ENCODE assay signal across 8 cellular contexts in the genomic region with DNA sequence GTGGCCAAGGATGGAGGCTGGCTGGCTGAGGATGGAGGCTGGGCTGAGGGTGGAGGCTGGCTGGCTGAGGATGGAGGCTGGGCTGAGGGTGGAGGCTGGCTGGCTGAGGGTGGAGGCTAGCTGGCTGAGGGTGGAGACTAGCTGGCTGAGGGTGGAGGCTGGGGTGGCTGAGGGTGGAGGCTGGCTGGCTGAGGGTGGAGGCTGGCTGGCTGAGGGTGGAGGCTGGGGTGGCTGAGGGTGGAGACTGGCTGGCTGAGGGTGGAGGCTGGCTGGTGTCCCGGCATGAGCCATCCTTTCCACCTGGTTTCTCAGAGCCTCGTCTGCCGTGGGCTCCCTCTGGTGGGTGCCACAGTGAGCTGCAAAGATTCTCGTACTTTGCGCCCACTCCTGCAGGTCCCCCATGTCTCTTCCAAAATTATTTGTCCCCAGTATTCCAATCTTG.
DNase-seq lines count a peak whose midpoint lies in the region; ATAC-seq, FAIRE-seq and TF ChIP-seq lines count a peak whose summit lies in the region.

No MANE protein-coding gene starts in this region.

- 14 to 53% methylated on average over 2 to 5 of the region's 5 CpGs for WGBS in transverse colon (ENCODE audit: low coverage in 1 of 2), 2 donors

- H3K4me3 ChIP-seq in bronchial epithelial cell (ENCODE audit: low read depth, low read length): no peak overlapping the region
- H3K4me3 ChIP-seq in mucosa of descending colon: no peak overlapping the region
- H3K4me3 ChIP-seq in transverse colon: no peak overlapping the region

- peak; percentile 56 for DNase-seq in activated CD4-positive, alpha-beta T cell treated with anti-CD3 and anti-CD28 coated beads for 48 hours
- no peak for DNase-seq in activated CD4-positive, alpha-beta T cell treated with anti-CD3 and anti-CD28 coated beads, Interleukin-2, amount 50 U/mL, for 1 hour
- DNase-seq in NCI-H1694 treated with DMSO at 0.1 percent for 48 hours (lab: John Stamatoyannopoulos, UW) (peak; percentile 51), bronchial epithelial cell (ENCODE audit: low read depth) (peak; percentile 18), mucosa of descending colon (no peak), transverse colon (no peak), occipital lobe (lab: John Stamatoyannopoulos, UW) (no peak)

- intact Hi-C loops in mucosa of descending colon (cut with DNase I, micrococcal nuclease): no loop called here
- intact Hi-C loops in transverse colon (cut with DNase I; ENCODE audit: low total_unique reads): no loop called here

- peak; percentile 28 for TF ChIP-seq CTCF in bronchial epithelial cell (IDR thresholded peaks at IDR 0.05; ENCODE audit: insufficient read depth, low read length, severe bottlenecking)
- TF ChIP-seq CTCF in mucosa of descending colon (IDR thresholded peaks at IDR 0.05): no peak
- TF ChIP-seq CTCF in transverse colon (IDR thresholded peaks at IDR 0.05): no peak

- H3K27ac ChIP-seq in transverse colon: no peak overlapping the region

- H3K9me3 ChIP-seq in mucosa of descending colon: peaks cover 7% of the 10 kb centered on the region
- H3K9me3 ChIP-seq in transverse colon: peaks cover 0 to 4% of the 10 kb centered on the region in 2 donors

- TF ChIP-seq EP300 in transverse colon (IDR thresholded peaks at IDR 0.05; ENCODE audit: low read depth): no peak

- TF ChIP-seq POLR2A in transverse colon (IDR thresholded peaks at IDR 0.05): no peak

- peak; percentile 89 for FAIRE-seq in bronchial epithelial cell (lab: Jason Lieb, UNC)

- H3K4me1 ChIP-seq in mucosa of descending colon (ENCODE audit: low read depth) (no peaks in the 10 kb centered on the region), transverse colon (no peaks in the 10 kb centered on the region)

- H3K36me3 ChIP-seq in bronchial epithelial cell (ENCODE audit: control insufficient read depth, insufficient read depth, low read length) (no peaks in the 10 kb centered on the region), mucosa of descending colon (ENCODE audit: low read depth) (no peaks in the 10 kb centered on the region), transverse colon (no peaks in the 10 kb centered on the region)

- H3K27me3 ChIP-seq in bronchial epithelial cell (ENCODE audit: control insufficient read depth, insufficient read depth, low read length): no peaks in the 10 kb centered on the region
- peaks cover 13% of the 10 kb centered on the region for H3K27me3 ChIP-seq in transverse colon

- ATAC-seq in mucosa of descending colon: peak; percentile 64
- no peak for ATAC-seq in HG02798 (IDR thresholded peaks at IDR 0.05; ENCODE audit: poor library complexity, unreplicated experiment)

- in situ Hi-C loops in transverse colon (cut with MboI; ENCODE audit: low pct_ligation_motif_present in 1 of 4, low pct_unique_long_range_greater_than_20kb in 1 of 4, low sequenced_read_pairs in 3 of 4): no loop called here

Comparison
In these comparisons a context has a peak if more than half of its experiments do, and no peak if none do; other contexts are left out.
1. DNase-seq: peak in activated CD4-positive, alpha-beta T cell treated with anti-CD3 and anti-CD28 coated beads for 48 hours (single experiment), NCI-H1694 treated with DMSO at 0.1 percent for 48 hours (single experiment) and bronchial epithelial cell (single experiment); none in activated CD4-positive, alpha-beta T cell treated with anti-CD3 and anti-CD28 coated beads, Interleukin-2, amount 50 U/mL, for 1 hour (single experiment), mucosa of descending colon (0 of 3), transverse colon (single experiment) and occipital lobe (single experiment).